ENCODE assay signal across 1 cellular context in the genomic region with DNA sequence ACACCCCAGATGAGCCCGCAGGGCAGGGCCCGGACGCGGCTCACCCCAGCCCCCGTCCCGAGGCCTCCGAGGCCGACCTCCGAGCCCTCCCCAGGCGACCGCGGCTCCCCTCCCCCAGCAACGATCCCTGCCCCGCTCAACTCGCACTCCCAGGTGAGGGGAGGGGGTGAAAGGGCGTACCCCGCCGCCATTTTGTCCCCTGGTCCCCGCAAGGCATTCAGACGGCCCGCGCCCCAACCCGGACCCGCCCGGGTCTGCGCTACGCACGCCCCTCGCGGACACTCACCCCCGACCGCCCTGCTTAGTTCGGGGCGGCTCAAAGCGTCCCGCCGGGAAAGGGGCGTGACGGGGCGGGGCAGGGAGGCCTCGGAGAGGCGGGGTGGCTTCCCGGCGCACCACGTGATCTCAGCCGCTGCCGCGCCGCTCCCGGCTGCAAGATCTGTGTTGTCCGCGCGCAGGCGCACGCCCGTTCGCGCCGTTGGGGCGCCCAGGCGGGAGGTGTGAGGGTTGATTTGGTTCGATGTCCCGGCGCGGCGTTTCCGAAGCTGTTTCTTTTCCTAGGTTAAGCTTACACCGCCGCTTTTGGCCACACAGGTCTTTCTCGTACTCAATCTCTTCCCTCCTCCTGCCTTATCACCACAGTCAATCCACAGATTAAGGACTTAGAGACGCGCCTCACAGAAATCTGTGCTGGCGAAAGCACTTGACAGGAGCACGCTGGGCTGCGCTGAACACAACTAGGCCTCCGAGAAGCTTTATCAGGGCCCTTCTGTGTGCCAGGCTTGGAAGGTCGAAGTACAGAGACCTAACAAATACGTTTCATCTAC.
A peak's percentile ranks its signal among the peaks of the same experiment; 100 is the strongest.
TF ChIP-seq lines count a peak whose summit lies in the region.

A gene with protein sequence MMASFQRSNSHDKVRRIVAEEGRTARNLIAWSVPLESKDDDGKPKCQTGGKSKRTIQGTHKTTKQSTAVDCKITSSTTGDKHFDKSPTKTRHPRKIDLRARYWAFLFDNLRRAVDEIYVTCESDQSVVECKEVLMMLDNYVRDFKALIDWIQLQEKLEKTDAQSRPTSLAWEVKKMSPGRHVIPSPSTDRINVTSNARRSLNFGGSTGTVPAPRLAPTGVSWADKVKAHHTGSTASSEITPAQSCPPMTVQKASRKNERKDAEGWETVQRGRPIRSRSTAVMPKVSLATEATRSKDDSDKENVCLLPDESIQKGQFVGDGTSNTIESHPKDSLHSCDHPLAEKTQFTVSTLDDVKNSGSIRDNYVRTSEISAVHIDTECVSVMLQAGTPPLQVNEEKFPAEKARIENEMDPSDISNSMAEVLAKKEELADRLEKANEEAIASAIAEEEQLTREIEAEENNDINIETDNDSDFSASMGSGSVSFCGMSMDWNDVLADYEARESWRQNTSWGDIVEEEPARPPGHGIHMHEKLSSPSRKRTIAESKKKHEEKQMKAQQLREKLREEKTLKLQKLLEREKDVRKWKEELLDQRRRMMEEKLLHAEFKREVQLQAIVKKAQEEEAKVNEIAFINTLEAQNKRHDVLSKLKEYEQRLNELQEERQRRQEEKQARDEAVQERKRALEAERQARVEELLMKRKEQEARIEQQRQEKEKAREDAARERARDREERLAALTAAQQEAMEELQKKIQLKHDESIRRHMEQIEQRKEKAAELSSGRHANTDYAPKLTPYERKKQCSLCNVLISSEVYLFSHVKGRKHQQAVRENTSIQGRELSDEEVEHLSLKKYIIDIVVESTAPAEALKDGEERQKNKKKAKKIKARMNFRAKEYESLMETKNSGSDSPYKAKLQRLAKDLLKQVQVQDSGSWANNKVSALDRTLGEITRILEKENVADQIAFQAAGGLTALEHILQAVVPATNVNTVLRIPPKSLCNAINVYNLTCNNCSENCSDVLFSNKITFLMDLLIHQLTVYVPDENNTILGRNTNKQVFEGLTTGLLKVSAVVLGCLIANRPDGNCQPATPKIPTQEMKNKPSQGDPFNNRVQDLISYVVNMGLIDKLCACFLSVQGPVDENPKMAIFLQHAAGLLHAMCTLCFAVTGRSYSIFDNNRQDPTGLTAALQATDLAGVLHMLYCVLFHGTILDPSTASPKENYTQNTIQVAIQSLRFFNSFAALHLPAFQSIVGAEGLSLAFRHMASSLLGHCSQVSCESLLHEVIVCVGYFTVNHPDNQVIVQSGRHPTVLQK (N-terminal part only) (minus strand): TSS at position 328 of the 827 bp plus-strand sequence. CDS start 21,523 bp downstream, outside the sequence.

TF ChIP-seq in HepG2, 621 proteins besides CTCF, POLR2A, EP300 and RAD21 (continued from another document and continues in another):
- TF ChIP-seq KIAA2018 (CRISPR knock-in tag; IDR thresholded peaks at IDR 0.05; ENCODE audit: borderline replicate concordance): no peak
- TF ChIP-seq ZNF576 (CRISPR knock-in tag; IDR thresholded peaks at IDR 0.05): peak; percentile 49; the same call in 1 of the 2 replicates
- no peak for TF ChIP-seq SNRNP70 (IDR thresholded peaks at IDR 0.05; ENCODE audit: low read depth, low read length)
- TF ChIP-seq PHF21A (CRISPR knock-in tag; IDR thresholded peaks at IDR 0.05): peak; percentile 72
- TF ChIP-seq PCBP1 (IDR thresholded peaks at IDR 0.05; ENCODE audit: borderline replicate concordance, low read depth, low read length): 0 out of 2 replicates have a peak, but pooled peaks have one; percentile 53
- peak; percentile 97 for TF ChIP-seq RNF2 (conservative IDR thresholded peaks at IDR 0.05; ENCODE audit: low read depth)
- TF ChIP-seq, protein P1, sequence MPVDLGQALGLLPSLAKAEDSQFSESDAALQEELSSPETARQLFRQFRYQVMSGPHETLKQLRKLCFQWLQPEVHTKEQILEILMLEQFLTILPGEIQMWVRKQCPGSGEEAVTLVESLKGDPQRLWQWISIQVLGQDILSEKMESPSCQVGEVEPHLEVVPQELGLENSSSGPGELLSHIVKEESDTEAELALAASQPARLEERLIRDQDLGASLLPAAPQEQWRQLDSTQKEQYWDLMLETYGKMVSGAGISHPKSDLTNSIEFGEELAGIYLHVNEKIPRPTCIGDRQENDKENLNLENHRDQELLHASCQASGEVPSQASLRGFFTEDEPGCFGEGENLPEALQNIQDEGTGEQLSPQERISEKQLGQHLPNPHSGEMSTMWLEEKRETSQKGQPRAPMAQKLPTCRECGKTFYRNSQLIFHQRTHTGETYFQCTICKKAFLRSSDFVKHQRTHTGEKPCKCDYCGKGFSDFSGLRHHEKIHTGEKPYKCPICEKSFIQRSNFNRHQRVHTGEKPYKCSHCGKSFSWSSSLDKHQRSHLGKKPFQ (CRISPR knock-in tag; IDR thresholded peaks at IDR 0.05; ENCODE audit: insufficient replicate concordance): peak; percentile 81
- peak; percentile 96 for TF ChIP-seq ZMYM2 (CRISPR knock-in tag; IDR thresholded peaks at IDR 0.05)
- no peak for TF ChIP-seq PHB2 (IDR thresholded peaks at IDR 0.05; ENCODE audit: partially characterized antibody)
- TF ChIP-seq POLR2AphosphoS5 (IDR thresholded peaks at IDR 0.05; ENCODE audit: low read depth, low read length): peak; percentile 49; the same call in 1 of the 2 replicates
- TF ChIP-seq NFKB2 (CRISPR knock-in tag; IDR thresholded peaks at IDR 0.05; ENCODE audit: borderline replicate concordance): peak; percentile 99
- TF ChIP-seq MXD3 (CRISPR knock-in tag; IDR thresholded peaks at IDR 0.05): peak; percentile 96
- TF ChIP-seq KDM2A (CRISPR knock-in tag; IDR thresholded peaks at IDR 0.05; ENCODE audit: borderline replicate concordance, low read depth): peak; percentile 80; the same call in 1 of the 2 replicates
- TF ChIP-seq IRF2 (CRISPR knock-in tag; IDR thresholded peaks at IDR 0.05): peak; percentile 33; the same call in 1 of the 2 replicates
- peak; percentile 83 for TF ChIP-seq ZNF317 (CRISPR knock-in tag; IDR thresholded peaks at IDR 0.05)
- TF ChIP-seq CHD4 (IDR thresholded peaks at IDR 0.05; ENCODE audit: borderline replicate concordance, low read length): no peak
- 0 out of 2 replicates have a peak, but pooled peaks have one; percentile 28 for TF ChIP-seq ZNF83 (CRISPR knock-in tag; IDR thresholded peaks at IDR 0.05; ENCODE audit: borderline replicate concordance)
- TF ChIP-seq PTBP1 (IDR thresholded peaks at IDR 0.05; ENCODE audit: low read depth, low read length, poor library complexity, severe bottlenecking): no peak
- TF ChIP-seq NR2F6 (IDR thresholded peaks at IDR 0.05): no peak
- TF ChIP-seq NR2F6 (CRISPR knock-in tag; IDR thresholded peaks at IDR 0.05): peak; percentile 7; the same call in 1 of the 2 replicates
- peak; percentile 90; the same call in 1 of the 2 replicates for TF ChIP-seq ZNF557 (CRISPR knock-in tag; IDR thresholded peaks at IDR 0.05)
- TF ChIP-seq SRSF4 (IDR thresholded peaks at IDR 0.05; ENCODE audit: low read depth, low read length, poor library complexity, severe bottlenecking): no peak
- peak; percentile 82 for TF ChIP-seq MYC (CRISPR knock-in tag; IDR thresholded peaks at IDR 0.05; ENCODE audit: borderline replicate concordance)
- TF ChIP-seq ISX (CRISPR knock-in tag; conservative IDR thresholded peaks at IDR 0.05): peak; percentile 93
- no peak for TF ChIP-seq RERE (CRISPR knock-in tag; IDR thresholded peaks at IDR 0.05; ENCODE audit: low read depth)
- no peak for TF ChIP-seq ZNF496 (CRISPR knock-in tag; IDR thresholded peaks at IDR 0.05; ENCODE audit: insufficient replicate concordance)
- TF ChIP-seq CHCHD3 (CRISPR knock-in tag; IDR thresholded peaks at IDR 0.05): peak; percentile 83; the same call in 1 of the 2 replicates
- no peak for TF ChIP-seq ZNF713 (CRISPR knock-in tag; IDR thresholded peaks at IDR 0.05)
- TF ChIP-seq RBAK (CRISPR knock-in tag; IDR thresholded peaks at IDR 0.05): no peak
